ENCODE assay signal across 1 cellular context in the genomic region with DNA sequence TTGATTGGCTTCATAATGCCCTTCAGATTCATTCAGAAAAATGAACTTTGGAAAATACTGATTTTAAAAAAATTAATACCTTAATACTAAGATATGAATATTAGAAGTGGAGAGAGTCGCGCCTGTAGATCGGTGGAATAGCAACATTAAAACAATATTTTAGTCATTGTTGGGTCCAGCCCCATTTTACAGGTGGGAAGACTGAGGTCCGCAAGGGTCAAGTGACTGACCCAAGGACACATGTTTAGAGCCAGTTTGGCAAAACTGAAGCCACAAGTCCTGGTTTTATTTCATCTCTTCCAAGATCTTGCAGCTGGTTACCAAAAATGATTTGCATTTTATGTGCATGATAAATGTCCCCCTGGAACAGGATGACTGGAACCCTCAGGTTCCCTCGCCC.
A peak's percentile ranks its signal among the peaks of the same experiment; 100 is the strongest.
TF ChIP-seq lines count a peak whose summit lies in the region.

No MANE protein-coding gene starts in this region.

TF ChIP-seq in K562, 482 proteins besides CTCF, POLR2A, EP300 and RAD21 (continued from another document):
- TF ChIP-seq, protein P1, sequence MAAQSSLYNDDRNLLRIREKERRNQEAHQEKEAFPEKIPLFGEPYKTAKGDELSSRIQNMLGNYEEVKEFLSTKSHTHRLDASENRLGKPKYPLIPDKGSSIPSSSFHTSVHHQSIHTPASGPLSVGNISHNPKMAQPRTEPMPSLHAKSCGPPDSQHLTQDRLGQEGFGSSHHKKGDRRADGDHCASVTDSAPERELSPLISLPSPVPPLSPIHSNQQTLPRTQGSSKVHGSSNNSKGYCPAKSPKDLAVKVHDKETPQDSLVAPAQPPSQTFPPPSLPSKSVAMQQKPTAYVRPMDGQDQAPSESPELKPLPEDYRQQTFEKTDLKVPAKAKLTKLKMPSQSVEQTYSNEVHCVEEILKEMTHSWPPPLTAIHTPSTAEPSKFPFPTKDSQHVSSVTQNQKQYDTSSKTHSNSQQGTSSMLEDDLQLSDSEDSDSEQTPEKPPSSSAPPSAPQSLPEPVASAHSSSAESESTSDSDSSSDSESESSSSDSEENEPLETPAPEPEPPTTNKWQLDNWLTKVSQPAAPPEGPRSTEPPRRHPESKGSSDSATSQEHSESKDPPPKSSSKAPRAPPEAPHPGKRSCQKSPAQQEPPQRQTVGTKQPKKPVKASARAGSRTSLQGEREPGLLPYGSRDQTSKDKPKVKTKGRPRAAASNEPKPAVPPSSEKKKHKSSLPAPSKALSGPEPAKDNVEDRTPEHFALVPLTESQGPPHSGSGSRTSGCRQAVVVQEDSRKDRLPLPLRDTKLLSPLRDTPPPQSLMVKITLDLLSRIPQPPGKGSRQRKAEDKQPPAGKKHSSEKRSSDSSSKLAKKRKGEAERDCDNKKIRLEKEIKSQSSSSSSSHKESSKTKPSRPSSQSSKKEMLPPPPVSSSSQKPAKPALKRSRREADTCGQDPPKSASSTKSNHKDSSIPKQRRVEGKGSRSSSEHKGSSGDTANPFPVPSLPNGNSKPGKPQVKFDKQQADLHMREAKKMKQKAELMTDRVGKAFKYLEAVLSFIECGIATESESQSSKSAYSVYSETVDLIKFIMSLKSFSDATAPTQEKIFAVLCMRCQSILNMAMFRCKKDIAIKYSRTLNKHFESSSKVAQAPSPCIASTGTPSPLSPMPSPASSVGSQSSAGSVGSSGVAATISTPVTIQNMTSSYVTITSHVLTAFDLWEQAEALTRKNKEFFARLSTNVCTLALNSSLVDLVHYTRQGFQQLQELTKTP (IDR thresholded peaks at IDR 0.05; ENCODE audit: low read depth in 1 of 2, partially characterized antibody in 2 of 2) = no peak
- TF ChIP-seq NCOA6 (IDR thresholded peaks at IDR 0.05) = no peak
- TF ChIP-seq, protein P2, sequence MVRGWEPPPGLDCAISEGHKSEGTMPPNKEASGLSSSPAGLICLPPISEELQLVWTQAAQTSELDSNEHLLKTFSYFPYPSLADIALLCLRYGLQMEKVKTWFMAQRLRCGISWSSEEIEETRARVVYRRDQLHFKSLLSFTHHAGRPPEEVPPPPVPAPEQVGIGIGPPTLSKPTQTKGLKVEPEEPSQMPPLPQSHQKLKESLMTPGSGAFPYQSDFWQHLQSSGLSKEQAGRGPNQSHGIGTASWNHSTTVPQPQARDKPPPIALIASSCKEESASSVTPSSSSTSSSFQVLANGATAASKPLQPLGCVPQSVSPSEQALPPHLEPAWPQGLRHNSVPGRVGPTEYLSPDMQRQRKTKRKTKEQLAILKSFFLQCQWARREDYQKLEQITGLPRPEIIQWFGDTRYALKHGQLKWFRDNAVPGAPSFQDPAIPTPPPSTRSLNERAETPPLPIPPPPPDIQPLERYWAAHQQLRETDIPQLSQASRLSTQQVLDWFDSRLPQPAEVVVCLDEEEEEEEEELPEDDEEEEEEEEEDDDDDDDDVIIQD (CRISPR knock-in tag; IDR thresholded peaks at IDR 0.05) = no peak
- no peak for TF ChIP-seq KHSRP (IDR thresholded peaks at IDR 0.05)
- TF ChIP-seq NONO (IDR thresholded peaks at IDR 0.05; ENCODE audit: low read depth in 2 of 2, low read length in 1 of 2) = no peak
- no peak for TF ChIP-seq POLR3G (IDR thresholded peaks at IDR 0.05; ENCODE audit: extremely low read depth, insufficient read length, insufficient replicate concordance)
- TF ChIP-seq RCOR1 (IDR thresholded peaks at IDR 0.05; ENCODE audit: borderline replicate concordance in 1 of 2, low read depth in 2 of 2, low read length in 2 of 2) = peak in 1 of 2 experiments; percentile 68; a peak in 2 of 4 replicates
- TF ChIP-seq SMC3 (conservative IDR thresholded peaks at IDR 0.05; ENCODE audit: insufficient read depth, low read depth, low read length) = no peak
- TF ChIP-seq RBM25 (IDR thresholded peaks at IDR 0.05; ENCODE audit: low read depth, low read length, severe bottlenecking) = peak; percentile 92
